In the genomic region with DNA sequence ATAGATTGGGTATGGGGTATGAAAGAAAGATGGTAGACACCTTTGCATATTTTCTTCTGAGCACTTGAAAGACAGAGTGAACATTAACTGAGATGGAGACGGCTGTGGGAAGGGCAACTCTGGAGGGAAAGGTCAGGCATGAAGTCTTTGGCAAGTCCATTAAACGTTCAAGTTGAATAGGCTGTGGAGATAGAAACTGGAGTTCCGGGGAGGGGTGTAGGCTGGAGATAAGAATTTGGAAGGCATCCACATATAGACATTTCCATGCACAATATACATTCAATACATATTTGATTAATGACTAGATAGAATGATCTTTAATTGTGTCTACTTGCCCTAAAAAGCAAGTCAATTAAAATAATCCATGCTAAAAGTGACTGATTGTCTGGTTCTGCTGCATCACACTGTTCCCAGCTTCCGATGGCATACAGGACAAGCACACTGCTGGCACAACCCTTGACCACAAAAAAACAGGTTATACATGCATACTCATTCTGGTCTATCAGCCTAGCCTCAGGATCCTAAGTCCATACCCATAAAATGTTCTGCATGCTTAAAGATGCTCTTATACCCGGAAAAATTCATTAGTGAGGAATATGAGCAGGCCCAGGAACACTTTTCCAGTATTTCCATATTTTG, we compare ENCODE assay signal across 16 cellular contexts. TPM values are rescaled to one million over a fixed set of nuclear protein-coding genes. Genes with fewer than 3 reads are reported as not detected.
DNase-seq lines count a peak whose midpoint lies in the region; ATAC-seq and TF ChIP-seq lines count a peak whose summit lies in the region.
"Had no signal": no experiment of that assay in that cellular context is flagged by ENCODE, and none has a peak within 500 bp of the region (broad histone marks: within the 10 kb centered on the region; RNA-seq: fewer than 3 reads in every experiment).

No MANE protein-coding gene starts in this region.

- TF ChIP-seq CTCF in PC-3 (conservative IDR thresholded peaks at IDR 0.05; ENCODE audit: low read depth, low read length) (no peak), psoas muscle (IDR thresholded peaks at IDR 0.05) (no peak), Caco-2 (IDR thresholded peaks at IDR 0.05; ENCODE audit: insufficient read depth in 1 of 2, low read depth in 1 of 2, low read length in 1 of 2, severe bottlenecking in 1 of 2, unreplicated experiment in 1 of 2) (no peak)

- H3K4me3 Mint-ChIP-seq in Caco-2 (ENCODE audit: unreplicated experiment), result no peak overlapping the region
- H3K4me3 Mint-ChIP-seq: CD8-positive, alpha-beta T cell had no signal

- H3K4me1 ChIP-seq in PC-3 (ENCODE audit: insufficient read depth, low read length) (peaks cover 16% of the 10 kb centered on the region), psoas muscle (peaks cover 51% of the 10 kb centered on the region), Caco-2 (peaks cover 4% of the 10 kb centered on the region), HAP-1 (peaks cover 18% of the 10 kb centered on the region)

- WGBS in psoas muscle, 3 donors, result 59 to 78% (median 66%) methylated on average over 5 of the region's 5 CpGs

- H3K9me3 ChIP-seq in PC-3 (ENCODE audit: low read length) (no peaks in the 10 kb centered on the region), psoas muscle (no peaks in the 10 kb centered on the region), Caco-2 (no peaks in the 10 kb centered on the region), HAP-1 (no peaks in the 10 kb centered on the region)
- H3K9me3 ChIP-seq: A549 had no signal

- H3K79me2 ChIP-seq in PC-3 (ENCODE audit: low read length), result no peaks in the 10 kb centered on the region

- H3K36me3 Mint-ChIP-seq in Caco-2 (ENCODE audit: insufficient read depth, unreplicated experiment), result no peaks in the 10 kb centered on the region
- H3K36me3 Mint-ChIP-seq: CD8-positive, alpha-beta T cell had no signal

- H3K27me3 ChIP-seq in PC-3 (ENCODE audit: low read length) (no peaks in the 10 kb centered on the region), psoas muscle (ENCODE audit: insufficient read depth in 3 of 3, low read length in 2 of 3) (no peaks in the 10 kb centered on the region), Caco-2 (replicated peaks; ENCODE audit: control insufficient read depth, insufficient read depth, low read length) (no peaks in the 10 kb centered on the region), HAP-1 (ENCODE audit: low read depth) (no peaks in the 10 kb centered on the region)

- H3K4me1 Mint-ChIP-seq in Caco-2 (ENCODE audit: low read depth, unreplicated experiment), result no peaks in the 10 kb centered on the region

- H3K27ac ChIP-seq in PC-3 (ENCODE audit: low read length) (no peak overlapping the region; the same call in 1 of the 2 replicates), angular gyrus (ENCODE audit: low read depth, low read length) (peak overlapping the region; percentile 49), psoas muscle (peak overlapping the region; percentile 47)
- H3K27ac ChIP-seq: A549 had no signal

- H3K9me3 Mint-ChIP-seq in Caco-2 (ENCODE audit: unreplicated experiment), result no peaks in the 10 kb centered on the region
- H3K9me3 Mint-ChIP-seq: CD8-positive, alpha-beta T cell had no signal

- POLR2A ChIA-PET in PC-3 (lab: Charles Lee; ENCODE audit: unreplicated experiment) (no interaction called here), Caco-2 (lab: Charles Lee) (interaction anchor here (0.5 kb wide), 1 partner anchor 13 kb away, joined by 4 read pairs; a partner anchor contains a TSS)

- H3K27me3 Mint-ChIP-seq in Caco-2 (ENCODE audit: insufficient read depth, unreplicated experiment), result no peaks in the 10 kb centered on the region

- H3K36me3 ChIP-seq in PC-3 (ENCODE audit: low read depth, low read length) (no peaks in the 10 kb centered on the region), psoas muscle (ENCODE audit: insufficient read depth in 1 of 2, low read depth in 1 of 2) (no peaks in the 10 kb centered on the region), Caco-2 (ENCODE audit: control insufficient read depth, insufficient read depth, low read length) (no peaks in the 10 kb centered on the region), HAP-1 (replicated peaks) (no peaks in the 10 kb centered on the region)

- peak; percentile 56; the same call in 1 of the 2 replicates for ATAC-seq in PC-3
- no peak for ATAC-seq in psoas muscle
- ATAC-seq: A549; CD8-positive, alpha-beta T cell had no signal

- intact Hi-C loops in PC-3 (cut with micrococcal nuclease), result no loop called here
- intact Hi-C loops in psoas muscle (cut with DNase I), result no loop called here
- intact Hi-C loops in Caco-2 (cut with micrococcal nuclease; ENCODE audit: unreplicated experiment), result no loop called here

- BruUV-seq in PC-3 (replicated peaks; lab: Mats Ljungman, UMichigan) (no TSS peak), Caco-2 (replicated peaks; lab: Mats Ljungman, UMichigan) (no TSS peak)

- no peak overlapping the region for H3K9ac ChIP-seq in PC-3 (ENCODE audit: low read length)

- H3K9me2 ChIP-seq in PC-3 (replicated peaks; ENCODE audit: low read length), result no peaks in the 10 kb centered on the region

- H3K27ac Mint-ChIP-seq in Caco-2 (ENCODE audit: unreplicated experiment), result no peak overlapping the region
- H3K27ac Mint-ChIP-seq: CD8-positive, alpha-beta T cell had no signal

- H3K4me3 ChIP-seq in PC-3 (ENCODE audit: low read length), result no peak overlapping the region
- no peak overlapping the region for H3K4me3 ChIP-seq in psoas muscle
- no peak overlapping the region for H3K4me3 ChIP-seq in Caco-2 (ENCODE audit: low read depth, low read length)
- H3K4me3 ChIP-seq in HAP-1, result no peak overlapping the region
- H3K4me3 ChIP-seq: A549 had no signal

- in situ Hi-C loops in HAP-1 (cut with MboI; ENCODE audit: low sequenced_read_pairs), result no loop called here

- H2AFZ ChIP-seq in PC-3 (ENCODE audit: low read length), result no peak overlapping the region

- H3F3A ChIP-seq in PC-3 (ENCODE audit: low read length, unreplicated experiment), result no peaks in the 10 kb centered on the region

- peak; percentile 34 for DNase-seq in H4 (ENCODE audit: low spot score)
- peak; percentile 76 for DNase-seq in PC-3
- no peak for DNase-seq in psoas muscle
- no peak for DNase-seq in Caco-2
- DNase-seq in COLO668 (lab: John Stamatoyannopoulos, UW; ENCODE audit: unreplicated experiment), result no peak
- no peak for DNase-seq in HAP-1 (ENCODE audit: low spot score in 2 of 2)
- DNase-seq: CD8-positive, alpha-beta T cell; DMS79 treated with DMSO at 0.1 percent for 48 hours; MM.1S; NCI-H1092; NCI-H2081; NCI-H510A; NCI-H748 treated with DMSO at 0.1 percent for 48 hours; SHP77 treated with DMSO at 0.1 percent for 48 hours had no signal

- H4K20me1 ChIP-seq in PC-3 (ENCODE audit: low read length), result no peaks in the 10 kb centered on the region

- H3K4me2 ChIP-seq in PC-3 (ENCODE audit: low read length), result peak overlapping the region; percentile 2; the same call in 1 of the 2 replicates
- H3K4me2 ChIP-seq: A549 had no signal

- CTCF ChIA-PET in PC-3 (lab: Charles Lee) (no interaction called here), Caco-2 (lab: Charles Lee) (no interaction called here)

RNA-seq across cellular contexts. Expression of a gene that starts 1.9 kb away (rescaled TPM):
- 0.10 and 0.48 TPM in 2 replicates for total RNA-seq in H4 (2014; rRNA removed; shearing (Covaris generic))
- total RNA-seq in PC-3 (2014; rRNA removed) (0.11 and 0.23 TPM in 2 replicates), psoas muscle (10 to 100 TPM in 1 of 4 donors, 1 to 10 TPM in 3; 1.2 to 23.4 (median 2.2) TPM), Caco-2 (2022) (0.65 and 0.75 TPM in 2 replicates)
- 100 to 1,000 TPM in 1 of 3 donors, 10 to 100 TPM in 1, under 1 TPM in 1; 0.09 to 143 (median 30.0) TPM for polyA plus RNA-seq in psoas muscle

RNA-seq across cellular contexts. Expression of a gene that starts 12.6 kb away (rescaled TPM):
- 63.4 and 69.0 TPM in 2 replicates for total RNA-seq in H4 (2014; rRNA removed; shearing (Covaris generic))
- total RNA-seq in PC-3 (2014; rRNA removed) (92.2 and 114 TPM in 2 replicates), psoas muscle (10 to 100 TPM; 26.5 to 53.3 (median 41.3) TPM), Caco-2 (2022) (46.5 and 51.7 TPM in 2 replicates)
- 10 to 100 TPM; 38.0 to 73.9 (median 56.4) TPM for polyA plus RNA-seq in psoas muscle

Comparison
In these comparisons a context has a peak if more than half of its experiments do, and no peak if none do; other contexts are left out.
1. DNase-seq: peak in H4 (single experiment) and PC-3 (single experiment); none in psoas muscle (0 of 2), Caco-2 (0 of 2), COLO668 (single experiment) and HAP-1 (0 of 2).